In genomic region chr7:77415474-77415821, GRCh38 we compare ENCODE assay signal across 8 cellular contexts. TPM values are rescaled to one million over a fixed set of nuclear protein-coding genes. Genes with fewer than 3 reads are reported as not detected.
A peak's percentile ranks its signal among the peaks of the same experiment; 100 is the strongest.
DNase-seq lines count a peak whose midpoint lies in the region; ATAC-seq and TF ChIP-seq lines count a peak whose summit lies in the region.

No MANE protein-coding gene starts in this region.

- peak overlapping the region; percentile 58 for H3K27ac ChIP-seq in CD8-positive, alpha-beta T cell (ENCODE audit: low read depth, low read length)
- peak overlapping the region; percentile 88 for H3K27ac ChIP-seq in psoas muscle

- peak; percentile 54 for ATAC-seq in CD8-positive, alpha-beta T cell
- ATAC-seq in GM19395 (IDR thresholded peaks at IDR 0.05; ENCODE audit: unreplicated experiment) (peak; percentile 40), HG03442 (IDR thresholded peaks at IDR 0.05; ENCODE audit: unreplicated experiment) (peak; percentile 28), psoas muscle (peak; percentile 41 to 64 (median 57))
- peak; percentile 37 for ATAC-seq in activated T-helper 17 cell treated with anti-CD3 and anti-CD28 coated beads, Interleukin-2, amount 50 U/mL, for 72 hours (replicated peaks)

- peak overlapping the region; percentile 83 for H3K4me3 Mint-ChIP-seq in CD8-positive, alpha-beta T cell
- H3K4me3 Mint-ChIP-seq in activated T-helper 17 cell treated with anti-CD3 and anti-CD28 coated beads, Interleukin-2, amount 50 U/mL, for 72 hours: peak overlapping the region; percentile 65
- H3K4me3 Mint-ChIP-seq in glutamatergic neuron (ENCODE audit: unreplicated experiment): peak overlapping the region; percentile 55

- peak overlapping the region; percentile 76 for H3K4me3 ChIP-seq in CD8-positive, alpha-beta T cell (ENCODE audit: low read depth, low read length)
- H3K4me3 ChIP-seq in psoas muscle: peak overlapping the region; percentile 94

- peaks cover 30% of the 10 kb centered on the region for H3K4me1 ChIP-seq in CD8-positive, alpha-beta T cell (ENCODE audit: insufficient read depth, low read length)
- H3K4me1 ChIP-seq in psoas muscle: peaks cover 9% of the 10 kb centered on the region

- CTCF ChIA-PET in CD8-positive, alpha-beta T cell (lab: Charles Lee): interaction anchor here (0.9 to 1.4 kb wide), 3 partner anchors 9 to 79 kb away, joined by 3 to 5 read pairs (median 3); no protein-coding TSS in a partner anchor

- no peaks in the 10 kb centered on the region for H3K36me3 ChIP-seq in CD8-positive, alpha-beta T cell (ENCODE audit: insufficient read depth, low read length)
- no peaks in the 10 kb centered on the region for H3K36me3 ChIP-seq in psoas muscle (ENCODE audit: insufficient read depth in 1 of 2, low read depth in 1 of 2)

- no peaks in the 10 kb centered on the region for H3K27me3 Mint-ChIP-seq in CD8-positive, alpha-beta T cell (ENCODE audit: low read depth)
- H3K27me3 Mint-ChIP-seq in activated T-helper 17 cell treated with anti-CD3 and anti-CD28 coated beads, Interleukin-2, amount 50 U/mL, for 72 hours: peaks cover 9% of the 10 kb centered on the region
- peaks cover 2% of the 10 kb centered on the region for H3K27me3 Mint-ChIP-seq in glutamatergic neuron (ENCODE audit: unreplicated experiment)

- H3K4me1 Mint-ChIP-seq in CD8-positive, alpha-beta T cell (ENCODE audit: low read depth): peaks cover 39% of the 10 kb centered on the region
- H3K4me1 Mint-ChIP-seq in activated T-helper 17 cell treated with anti-CD3 and anti-CD28 coated beads, Interleukin-2, amount 50 U/mL, for 72 hours: peaks cover 14% of the 10 kb centered on the region
- H3K4me1 Mint-ChIP-seq in glutamatergic neuron (ENCODE audit: low read depth, unreplicated experiment): no peaks in the 10 kb centered on the region

- POLR2A ChIA-PET in CD8-positive, alpha-beta T cell (lab: Charles Lee): interaction anchor here (0.6 to 2.0 kb wide), 6 partner anchors 9 to 68 kb away, joined by 3 to 8 read pairs (median 4); no protein-coding TSS in a partner anchor

- H3K9me3 ChIP-seq in CD8-positive, alpha-beta T cell (ENCODE audit: low read length): no peaks in the 10 kb centered on the region
- H3K9me3 ChIP-seq in psoas muscle: no peaks in the 10 kb centered on the region

- no peaks in the 10 kb centered on the region for H3K27me3 ChIP-seq in CD8-positive, alpha-beta T cell (ENCODE audit: insufficient read depth, low read length)
- no peaks in the 10 kb centered on the region for H3K27me3 ChIP-seq in psoas muscle (ENCODE audit: insufficient read depth in 3 of 3, low read length in 2 of 3)

- WGBS in psoas muscle, 3 donors: 2 to 10% (median 6%) methylated on average over 20 to 25 of the region's 25 CpGs

- TF ChIP-seq CTCF in CD8-positive, alpha-beta T cell (IDR thresholded peaks at IDR 0.05): no peak
- TF ChIP-seq CTCF in glutamatergic neuron (IDR thresholded peaks at IDR 0.05; ENCODE audit: partially characterized antibody, unreplicated experiment): no peak
- TF ChIP-seq CTCF in psoas muscle (IDR thresholded peaks at IDR 0.05): no peak

- peak overlapping the region; percentile 49 for H3K27ac Mint-ChIP-seq in CD8-positive, alpha-beta T cell
- H3K27ac Mint-ChIP-seq in activated T-helper 17 cell treated with anti-CD3 and anti-CD28 coated beads, Interleukin-2, amount 50 U/mL, for 72 hours: no peak overlapping the region
- no peak overlapping the region for H3K27ac Mint-ChIP-seq in glutamatergic neuron (ENCODE audit: unreplicated experiment)

- intact Hi-C loops in CD8-positive, alpha-beta T cell (cut with DNase I, micrococcal nuclease): loop anchor here (2.0 to 10.0 kb wide), 3 partner anchors 63 to 279 kb away; partner anchors contain the start of genes PTPN12 (in 1 of the 2) and RSBN1L (in 1 of the 2)
- intact Hi-C loops in psoas muscle (cut with DNase I): loop anchor here in 1 of 2 donors (5.0 kb wide), 1 partner anchor 122 kb away; the partner anchor contains the start of gene PTPN12

- peak in 4 of 7 experiments; percentile 9 to 61 (median 20) for DNase-seq in CD8-positive, alpha-beta T cell
- DNase-seq in glutamatergic neuron (no peak), psoas muscle (no peak), GDM1 (lab: John Stamatoyannopoulos, UW) (no peak)
- DNase-seq in effector CD4-positive, alpha-beta T cell: no peak

- H3K9me3 Mint-ChIP-seq in CD8-positive, alpha-beta T cell: no peaks in the 10 kb centered on the region
- no peaks in the 10 kb centered on the region for H3K9me3 Mint-ChIP-seq in activated T-helper 17 cell treated with anti-CD3 and anti-CD28 coated beads, Interleukin-2, amount 50 U/mL, for 72 hours
- H3K9me3 Mint-ChIP-seq in glutamatergic neuron (ENCODE audit: unreplicated experiment): no peaks in the 10 kb centered on the region

- no peaks in the 10 kb centered on the region for H3K36me3 Mint-ChIP-seq in CD8-positive, alpha-beta T cell
- H3K36me3 Mint-ChIP-seq in activated T-helper 17 cell treated with anti-CD3 and anti-CD28 coated beads, Interleukin-2, amount 50 U/mL, for 72 hours (ENCODE audit: low read depth): no peaks in the 10 kb centered on the region
- H3K36me3 Mint-ChIP-seq in glutamatergic neuron (ENCODE audit: unreplicated experiment): no peaks in the 10 kb centered on the region

RNA-seq across cellular contexts. Expression of gene GSAP, which starts 0.7 kb away (rescaled TPM):
- total RNA-seq in CD8-positive, alpha-beta T cell: 10 to 100 TPM; 11.9 to 12.8 TPM
- 1 to 10 TPM; 1.1 to 2.9 TPM for total RNA-seq in activated T-helper 17 cell treated with anti-CD3 and anti-CD28 coated beads, Interleukin-2, amount 50 U/mL, for 72 hours
- 0.76 TPM for total RNA-seq in glutamatergic neuron (ENCODE audit: unreplicated experiment)
- 1 to 10 TPM; 2.0 to 4.2 (median 3.3) TPM for total RNA-seq in psoas muscle
- 1 to 10 TPM; 1.3 to 1.9 (median 1.6) TPM for polyA plus RNA-seq in psoas muscle

Comparison
In these comparisons a context has a peak if more than half of its experiments do, and no peak if none do; other contexts are left out.
1. DNase-seq: peak in CD8-positive, alpha-beta T cell (4 of 7); none in glutamatergic neuron (single experiment), psoas muscle (0 of 2), effector CD4-positive, alpha-beta T cell (single experiment) and GDM1 (single experiment).
2. Peak in every context shown above with its lines, with median percentiles within 50 percentile points of each other: ATAC-seq and H3K4me3 Mint-ChIP-seq.